ENCODE assay signal across 17 cellular contexts in genomic region chr5:178785999-178786398, GRCh38. TPM values are rescaled to one million over a fixed set of nuclear protein-coding genes. Genes with fewer than 3 reads are reported as not detected.
DNase-seq lines count a peak whose midpoint lies in the region; ATAC-seq and TF ChIP-seq lines count a peak whose summit lies in the region.
"Had no signal": no experiment of that assay in that cellular context is flagged by ENCODE, and none has a peak within 500 bp of the region (broad histone marks: within the 10 kb centered on the region; RNA-seq: fewer than 3 reads in every experiment).

No MANE protein-coding gene starts in this region.

- no peak for ATAC-seq in effector memory CD8-positive, alpha-beta T cell (replicated peaks)
- no peak for ATAC-seq in HG02884 (IDR thresholded peaks at IDR 0.05; ENCODE audit: unreplicated experiment)
- ATAC-seq: activated CD8-positive, alpha-beta memory T cell treated with anti-CD3 and anti-CD28 coated beads, Interleukin-2, amount 10 ng/mL, durations not matched to agents 7 days and 5 days had no signal

- H3K4me1 ChIP-seq in sigmoid colon = no peaks in the 10 kb centered on the region
- H3K4me1 ChIP-seq: HAP-1, tibial artery had no signal

- TF ChIP-seq POLR2A in sigmoid colon (IDR thresholded peaks at IDR 0.05) = no peak

- WGBS in sigmoid colon, 2 donors = 71 to 78% methylated on average over 6 of the region's 6 CpGs

- H3K9me3 ChIP-seq in MG63 = no peaks in the 10 kb centered on the region
- H3K9me3 ChIP-seq in sigmoid colon = no peaks in the 10 kb centered on the region
- H3K9me3 ChIP-seq: tibial artery had no signal

- H3K27ac ChIP-seq in sigmoid colon = no peak overlapping the region
- H3K27ac ChIP-seq: cardiac muscle cell, tibial artery had no signal

- TF ChIP-seq CTCF in choroid plexus epithelial cell (conservative IDR thresholded peaks at IDR 0.05; ENCODE audit: low read depth, low read length) = no peak
- no peak for TF ChIP-seq CTCF in sigmoid colon (IDR thresholded peaks at IDR 0.05)

- H3K4me3 Mint-ChIP-seq in effector memory CD8-positive, alpha-beta T cell = no peak overlapping the region
- H3K4me3 Mint-ChIP-seq: activated B cell treated with CpG ODN at 0.5 μM for 24 hours; activated CD8-positive, alpha-beta memory T cell treated with anti-CD3 and anti-CD28 coated beads, Interleukin-2, amount 10 ng/mL, durations not matched to agents 7 days and 5 days; activated naive CD4-positive, alpha-beta T cell treated with anti-CD3 and anti-CD28 coated beads, Interleukin-2, amount 10 ng/mL, durations not matched to agents 7 days and 5 days; CD4-positive, CD25-positive, alpha-beta regulatory T cell had no signal

- H3K36me3 ChIP-seq in MG63 = no peaks in the 10 kb centered on the region
- no peaks in the 10 kb centered on the region for H3K36me3 ChIP-seq in sigmoid colon
- H3K36me3 ChIP-seq: cardiac muscle cell, HAP-1, tibial artery had no signal

- DNase-seq in Daoy (ENCODE audit: low read depth) (peak; percentile 94), MG63 (peak; percentile 74), choroid plexus epithelial cell (ENCODE audit: low read depth) (peak; percentile 19), sigmoid colon (peak; percentile 21), SIG-M5 (lab: John Stamatoyannopoulos, UW) (no peak), T-helper 2 cell (no peak)
- DNase-seq in effector memory CD8-positive, alpha-beta T cell = no peak
- DNase-seq: activated B cell treated with CpG ODN at 0.5 μM for 24 hours; activated CD8-positive, alpha-beta memory T cell treated with anti-CD3 and anti-CD28 coated beads, Interleukin-2, amount 10 ng/mL, durations not matched to agents 7 days and 5 days; activated naive CD4-positive, alpha-beta T cell treated with anti-CD3 and anti-CD28 coated beads, Interleukin-2, amount 10 ng/mL, durations not matched to agents 7 days and 5 days; CD4-positive, CD25-positive, alpha-beta regulatory T cell; NCI-H2171; SW 1271; tibial artery had no signal

- H3K36me3 Mint-ChIP-seq in effector memory CD8-positive, alpha-beta T cell (ENCODE audit: insufficient read depth) = no peaks in the 10 kb centered on the region
- H3K36me3 Mint-ChIP-seq: activated CD8-positive, alpha-beta memory T cell treated with anti-CD3 and anti-CD28 coated beads, Interleukin-2, amount 10 ng/mL, durations not matched to agents 7 days and 5 days; activated naive CD4-positive, alpha-beta T cell treated with anti-CD3 and anti-CD28 coated beads, Interleukin-2, amount 10 ng/mL, durations not matched to agents 7 days and 5 days; CD4-positive, CD25-positive, alpha-beta regulatory T cell had no signal

- no peaks in the 10 kb centered on the region for H3K9me3 Mint-ChIP-seq in effector memory CD8-positive, alpha-beta T cell
- H3K9me3 Mint-ChIP-seq: activated B cell treated with CpG ODN at 0.5 μM for 24 hours had no signal

- TF ChIP-seq EP300 in sigmoid colon (IDR thresholded peaks at IDR 0.05) = no peak

- H3K4me3 ChIP-seq in MG63 (no peak overlapping the region), choroid plexus epithelial cell (ENCODE audit: low read depth, low read length) (no peak overlapping the region), sigmoid colon (no peak overlapping the region)
- H3K4me3 ChIP-seq: cardiac muscle cell, HAP-1, tibial artery had no signal

- H3K27me3 ChIP-seq in MG63 (no peaks in the 10 kb centered on the region), sigmoid colon (no peaks in the 10 kb centered on the region)
- H3K27me3 ChIP-seq: cardiac muscle cell had no signal

- H3K27me3 Mint-ChIP-seq in effector memory CD8-positive, alpha-beta T cell = peaks cover 27 to 83% of the 10 kb centered on the region in 2 donors
- H3K27me3 Mint-ChIP-seq: activated CD8-positive, alpha-beta memory T cell treated with anti-CD3 and anti-CD28 coated beads, Interleukin-2, amount 10 ng/mL, durations not matched to agents 7 days and 5 days; activated naive CD4-positive, alpha-beta T cell treated with anti-CD3 and anti-CD28 coated beads, Interleukin-2, amount 10 ng/mL, durations not matched to agents 7 days and 5 days had no signal

- no peak overlapping the region for H3K27ac Mint-ChIP-seq in effector memory CD8-positive, alpha-beta T cell
- H3K27ac Mint-ChIP-seq: activated B cell treated with CpG ODN at 0.5 μM for 24 hours; activated CD8-positive, alpha-beta memory T cell treated with anti-CD3 and anti-CD28 coated beads, Interleukin-2, amount 10 ng/mL, durations not matched to agents 7 days and 5 days; activated naive CD4-positive, alpha-beta T cell treated with anti-CD3 and anti-CD28 coated beads, Interleukin-2, amount 10 ng/mL, durations not matched to agents 7 days and 5 days; CD4-positive, CD25-positive, alpha-beta regulatory T cell had no signal

- no peaks in the 10 kb centered on the region for H3K4me1 Mint-ChIP-seq in effector memory CD8-positive, alpha-beta T cell (ENCODE audit: low read depth in 2 of 2)
- H3K4me1 Mint-ChIP-seq: activated B cell treated with CpG ODN at 0.5 μM for 24 hours; activated CD8-positive, alpha-beta memory T cell treated with anti-CD3 and anti-CD28 coated beads, Interleukin-2, amount 10 ng/mL, durations not matched to agents 7 days and 5 days; activated naive CD4-positive, alpha-beta T cell treated with anti-CD3 and anti-CD28 coated beads, Interleukin-2, amount 10 ng/mL, durations not matched to agents 7 days and 5 days; CD4-positive, CD25-positive, alpha-beta regulatory T cell had no signal

- intact Hi-C loops in sigmoid colon (cut with DNase I) = no loop called here

RNA-seq across cellular contexts. Expression of gene ZNF354A, which starts 55.5 kb away (rescaled TPM):
- 14.5 and 18.8 TPM in 2 replicates for total RNA-seq in Daoy (2014; rRNA removed; shearing (Covaris generic))
- total RNA-seq in MG63 (2014; rRNA removed; shearing (Covaris generic); ENCODE audit: low replicate concordance) = 9.3 TPM in 2 replicates
- total RNA-seq in sigmoid colon = 10 to 100 TPM; 17.8 to 29.4 (median 21.7) TPM
- polyA plus RNA-seq in sigmoid colon = 1 to 10 TPM; 3.7 to 5.8 (median 4.8) TPM

Comparison
In these comparisons a context has a peak if more than half of its experiments do, and no peak if none do; other contexts are left out.
1. DNase-seq: peak in Daoy (single experiment), MG63 (single experiment), choroid plexus epithelial cell (single experiment) and sigmoid colon (single experiment); none in effector memory CD8-positive, alpha-beta T cell (0 of 3), SIG-M5 (single experiment) and T-helper 2 cell (0 of 5).